In the genomic region with DNA sequence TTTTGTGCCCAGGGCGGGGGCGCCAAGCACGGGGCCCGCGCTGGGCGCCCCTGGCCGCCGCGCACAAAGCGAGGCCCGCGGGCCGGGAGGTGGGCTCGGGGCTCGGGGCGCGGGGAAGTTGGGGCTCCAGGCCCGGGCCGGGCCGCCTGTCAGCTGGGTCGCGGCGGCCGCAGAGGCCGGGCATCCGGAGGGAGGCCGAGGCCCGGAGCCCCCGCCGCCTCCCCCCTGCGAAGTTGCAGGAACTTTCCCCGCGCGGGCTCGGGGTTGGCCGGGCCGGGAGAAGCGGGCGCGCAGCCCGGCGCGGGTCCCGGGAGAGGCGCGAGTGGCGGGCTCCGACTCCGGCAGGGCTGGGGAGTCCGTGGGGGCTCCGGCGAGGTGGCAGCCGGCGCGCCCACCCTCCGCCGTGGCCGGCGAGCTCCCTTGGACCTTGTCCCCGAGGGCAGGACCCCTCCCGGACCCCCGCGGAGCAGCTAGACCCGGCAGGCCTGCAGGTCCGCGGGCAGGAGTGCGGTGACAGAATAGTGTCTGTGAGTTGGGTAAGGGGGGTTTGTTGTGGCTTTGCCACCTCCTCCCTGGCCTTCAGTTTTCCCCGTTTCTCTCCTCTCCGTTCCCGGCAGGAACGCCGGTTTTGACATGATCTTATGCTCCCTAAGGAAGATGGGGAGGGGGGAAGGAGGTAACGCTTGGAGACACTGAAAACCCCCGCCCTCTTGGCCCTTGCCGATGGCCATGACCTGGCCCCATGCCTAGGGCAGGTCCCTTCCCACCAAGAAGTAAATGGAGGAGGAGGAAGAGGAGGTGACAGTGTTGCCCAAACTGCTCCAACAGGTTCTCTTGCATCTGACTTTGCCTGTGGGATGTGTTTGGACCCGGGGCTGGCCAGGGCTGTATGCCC, we compare ENCODE assay signal across 8 cellular contexts. TPM values are rescaled to one million over a fixed set of nuclear protein-coding genes. Genes with fewer than 3 reads are reported as not detected.
DNase-seq lines count a peak whose midpoint lies in the region; ATAC-seq, FAIRE-seq and TF ChIP-seq lines count a peak whose summit lies in the region.

No MANE protein-coding gene starts in this region.

- peak overlapping the region; percentile 88 for H3K4me2 ChIP-seq in astrocyte (ENCODE audit: low read length)

- peaks cover 3% of the 10 kb centered on the region for H3K36me3 Mint-ChIP-seq in astrocyte (ENCODE audit: low read depth, unreplicated experiment)

- peak overlapping the region; percentile 52 for H2AFZ ChIP-seq in astrocyte (ENCODE audit: low read depth, low read length)

- CTCF ChIA-PET in AG04450 (lab: Charles Lee), result no interaction called here

- H3K4me3 ChIP-seq in AG04450 (ENCODE audit: low read depth, low read length) (peak overlapping the region; percentile 67), LNCaP clone FGC (ENCODE audit: low read depth, low read length) (peak overlapping the region; percentile 70), astrocyte (ENCODE audit: insufficient read depth, low read depth, low read length) (peak overlapping the region; percentile 70), iPS-11a (ENCODE audit: low read depth, low read length) (peak overlapping the region; percentile 43), skin epidermis (peak overlapping the region; percentile 53 to 89 (median 80))

- POLR2A ChIA-PET in AG04450 (lab: Yijun Ruan, JAX), result no interaction called here

- H3K4me1 ChIP-seq in astrocyte (ENCODE audit: insufficient read depth, low read length), result peaks cover 18% of the 10 kb centered on the region

- H3K4me3 Mint-ChIP-seq in astrocyte (ENCODE audit: unreplicated experiment), result peak overlapping the region; percentile 86

- ATAC-seq in GM18909 (IDR thresholded peaks at IDR 0.05; ENCODE audit: poor library complexity, unreplicated experiment), result peak; percentile 34

- H3K36me3 ChIP-seq in astrocyte (ENCODE audit: insufficient read depth, low read length), result no peaks in the 10 kb centered on the region

- H3K4me1 Mint-ChIP-seq in astrocyte (ENCODE audit: low read depth, unreplicated experiment), result peaks cover 10% of the 10 kb centered on the region

- peak overlapping the region; percentile 71 for H3K27ac Mint-ChIP-seq in astrocyte (ENCODE audit: unreplicated experiment)

- no peaks in the 10 kb centered on the region for H3K27me3 Mint-ChIP-seq in astrocyte (ENCODE audit: low read depth, unreplicated experiment)

- peaks cover 48% of the 10 kb centered on the region for H4K20me1 ChIP-seq in astrocyte (ENCODE audit: insufficient read depth, low read length)

- DNase-seq in AG04450 (ENCODE audit: low read depth, low spot score), result no peak
- DNase-seq in LNCaP clone FGC (ENCODE audit: low read depth), result peak; percentile 86
- DNase-seq in astrocyte (ENCODE audit: low read depth), result no peak
- DNase-seq in DMS153 (lab: John Stamatoyannopoulos, UW), result no peak
- no peak for DNase-seq in AG08395 (ENCODE audit: low spot score)

- peaks cover 5% of the 10 kb centered on the region for H3K9me3 Mint-ChIP-seq in astrocyte (ENCODE audit: unreplicated experiment)

- peaks cover 69% of the 10 kb centered on the region for H3K79me2 ChIP-seq in astrocyte (ENCODE audit: insufficient read depth, low read length)

- H3K9ac ChIP-seq in astrocyte (ENCODE audit: low read length), result peak overlapping the region; percentile 66

- H3K9me3 ChIP-seq in AG04450 (ENCODE audit: control insufficient read depth, insufficient read depth, low read length) (no peaks in the 10 kb centered on the region; the same call in 1 of the 2 replicates), astrocyte (ENCODE audit: insufficient read depth, low read depth, low read length) (no peaks in the 10 kb centered on the region)

- no peak for FAIRE-seq in astrocyte (lab: Jason Lieb, UNC)

- TF ChIP-seq CTCF in AG04450 (IDR thresholded peaks at IDR 0.05; ENCODE audit: low read depth, low read length) (no peak), LNCaP clone FGC (IDR thresholded peaks at IDR 0.05; ENCODE audit: control insufficient read depth, extremely low read depth, insufficient read depth) (no peak), astrocyte (IDR thresholded peaks at IDR 0.05; ENCODE audit: insufficient read depth, low read depth, low read length) (no peak)

- H3K27ac ChIP-seq in AG04450 (ENCODE audit: low read depth, low read length) (no peak overlapping the region), astrocyte (ENCODE audit: low read depth, low read length) (no peak overlapping the region), skin epidermis (peak overlapping the region; percentile 1 to 100 (median 89))

- H3K27me3 ChIP-seq in AG04450 (ENCODE audit: control insufficient read depth, insufficient read depth, low read length) (no peaks in the 10 kb centered on the region), astrocyte (ENCODE audit: insufficient read depth, low read length) (no peaks in the 10 kb centered on the region)

RNA-seq across cellular contexts. Expression of a gene that starts 0.9 kb away (rescaled TPM):
- 8.5 and 8.8 TPM in 2 replicates for polyA plus RNA-seq in AG04450 (2011; rRNA removed)
- 7.9 TPM in 2 replicates for polyA minus RNA-seq in AG04450 (2011; rRNA and poly(A)+ RNA removed)
- 12.1 and 12.3 TPM in 2 replicates for total RNA-seq in astrocyte

Comparison
In these comparisons a context has a peak if more than half of its experiments do, and no peak if none do; other contexts are left out.
1. H3K27ac ChIP-seq: peak in skin epidermis (21 of 21); none in AG04450 (single experiment) and astrocyte (single experiment).
2. Peak in every context shown above with its lines, with median percentiles within 50 percentile points of each other: H3K4me3 ChIP-seq.